1 cellular context compared by ENCODE assay signal in genomic region chr15:75673426-75674247, GRCh38.
TF ChIP-seq lines count a peak whose summit lies in the region.

No MANE protein-coding gene starts in this region.

TF ChIP-seq in GM12878, 131 proteins besides CTCF, POLR2A, EP300 and RAD21:
- TF ChIP-seq, protein P1, sequence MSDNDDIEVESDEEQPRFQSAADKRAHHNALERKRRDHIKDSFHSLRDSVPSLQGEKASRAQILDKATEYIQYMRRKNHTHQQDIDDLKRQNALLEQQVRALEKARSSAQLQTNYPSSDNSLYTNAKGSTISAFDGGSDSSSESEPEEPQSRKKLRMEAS (IDR thresholded peaks at IDR 0.05; ENCODE audit: low read depth, low read length): no peak
- TF ChIP-seq ZNF274 (IDR thresholded peaks at IDR 0.05; ENCODE audit: insufficient read depth, insufficient read length) (no peak), MEF2B (IDR thresholded peaks at IDR 0.05; ENCODE audit: partially characterized antibody, poor library complexity, severe bottlenecking) (peak; percentile 63)
